Comparison of ENCODE assay signal across 8 cellular contexts in the genomic region with DNA sequence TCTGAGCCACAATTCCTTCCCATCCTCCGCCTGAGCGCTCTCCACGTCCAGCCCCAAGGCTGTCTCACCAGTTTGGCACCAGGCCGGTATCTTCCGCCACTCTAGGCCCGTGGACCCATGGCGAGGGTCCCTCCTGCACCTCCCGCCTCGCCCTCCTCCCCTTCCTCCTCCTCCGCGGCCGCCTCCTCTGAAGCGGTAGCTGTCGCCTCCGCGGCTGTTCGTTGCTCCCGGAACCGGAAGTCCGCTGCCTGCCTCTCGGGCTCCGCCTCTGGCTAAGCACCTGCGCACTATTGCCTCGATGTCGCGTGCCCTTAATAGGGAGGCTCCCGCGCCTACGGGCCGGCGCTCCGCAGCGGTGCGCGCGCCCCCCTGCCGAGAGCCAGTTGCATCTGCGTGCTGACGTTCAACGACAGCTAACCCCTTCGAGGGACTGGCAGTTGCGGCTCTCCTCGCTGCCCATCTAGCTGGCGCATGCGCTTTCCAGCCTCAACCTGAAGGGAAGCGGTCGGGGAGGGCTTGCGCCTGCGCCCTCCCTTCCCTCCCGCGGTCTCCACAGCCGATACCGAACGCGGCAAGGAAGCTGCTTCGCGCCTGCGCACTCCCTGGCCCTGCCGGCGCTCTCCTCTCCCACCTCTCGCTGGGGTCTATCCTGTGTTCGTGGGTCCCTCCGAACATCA. TPM values are rescaled to one million over a fixed set of nuclear protein-coding genes. Genes with fewer than 3 reads are reported as not detected.
A peak's percentile ranks its signal among the peaks of the same experiment; 100 is the strongest.
DNase-seq lines count a peak whose midpoint lies in the region; ATAC-seq and TF ChIP-seq lines count a peak whose summit lies in the region.

A gene with protein sequence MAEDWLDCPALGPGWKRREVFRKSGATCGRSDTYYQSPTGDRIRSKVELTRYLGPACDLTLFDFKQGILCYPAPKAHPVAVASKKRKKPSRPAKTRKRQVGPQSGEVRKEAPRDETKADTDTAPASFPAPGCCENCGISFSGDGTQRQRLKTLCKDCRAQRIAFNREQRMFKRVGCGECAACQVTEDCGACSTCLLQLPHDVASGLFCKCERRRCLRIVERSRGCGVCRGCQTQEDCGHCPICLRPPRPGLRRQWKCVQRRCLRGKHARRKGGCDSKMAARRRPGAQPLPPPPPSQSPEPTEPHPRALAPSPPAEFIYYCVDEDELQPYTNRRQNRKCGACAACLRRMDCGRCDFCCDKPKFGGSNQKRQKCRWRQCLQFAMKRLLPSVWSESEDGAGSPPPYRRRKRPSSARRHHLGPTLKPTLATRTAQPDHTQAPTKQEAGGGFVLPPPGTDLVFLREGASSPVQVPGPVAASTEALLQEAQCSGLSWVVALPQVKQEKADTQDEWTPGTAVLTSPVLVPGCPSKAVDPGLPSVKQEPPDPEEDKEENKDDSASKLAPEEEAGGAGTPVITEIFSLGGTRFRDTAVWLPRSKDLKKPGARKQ (minus strand): TSS at position 229 of the 677 bp plus-strand sequence. CDS start 1,531 bp downstream, outside the sequence.

- peak within 1 kb of the TSS; percentile 88 for H3K4me3 Mint-ChIP-seq in activated T-helper 2 cell treated with anti-CD3 and anti-CD28 coated beads, Interferon-gamma antibody, Interleukin-2, Interleukin-4, amounts not matched to agents 10 μg/mL and 5 μg/mL and 100 μg/mL, durations not matched to agents 14 hours and 24 hours and 36 hours (ENCODE audit: low read depth)
- peak within 1 kb of the TSS; percentile 94 to 99 (median 97) for H3K4me3 Mint-ChIP-seq in naive thymus-derived CD8-positive, alpha-beta T cell

- H3K27ac ChIP-seq in RWPE2 (ENCODE audit: poor library complexity, severe bottlenecking) (peak within 1 kb of the TSS; percentile 85), fibroblast of lung (ENCODE audit: insufficient read depth, low read length) (peak within 1 kb of the TSS; percentile 92)

- H3K36me3 ChIP-seq in RWPE2 (ENCODE audit: low read depth) (peaks cover 62% of the 10 kb centered on the region), fibroblast of lung (ENCODE audit: control insufficient read depth, insufficient read depth, low read length) (peaks cover 35% of the 10 kb centered on the region)

- peaks cover 22% of the 10 kb centered on the region for H3K4me1 ChIP-seq in RWPE2 (ENCODE audit: insufficient read depth, poor library complexity, severe bottlenecking)
- H3K4me1 ChIP-seq in fibroblast of lung (ENCODE audit: control insufficient read depth, extremely low read depth, insufficient read depth, low read length), result peaks cover 6% of the 10 kb centered on the region

- TF ChIP-seq CTCF in RWPE2 (IDR thresholded peaks at IDR 0.05; ENCODE audit: poor library complexity, severe bottlenecking), result no peak
- TF ChIP-seq CTCF in fibroblast of lung (conservative IDR thresholded peaks at IDR 0.05 in 1 of 2, IDR thresholded peaks at IDR 0.05 in 1 of 2; ENCODE audit: low read depth in 1 of 2, low read length in 2 of 2), result peak in 1 of 2 donors; percentile 26

- peak within 1 kb of the TSS; percentile 85 for H3K9ac ChIP-seq in fibroblast of lung (ENCODE audit: insufficient read depth, low read length)

- H3K4me1 Mint-ChIP-seq in activated T-helper 2 cell treated with anti-CD3 and anti-CD28 coated beads, Interferon-gamma antibody, Interleukin-2, Interleukin-4, amounts not matched to agents 10 μg/mL and 5 μg/mL and 100 μg/mL, durations not matched to agents 14 hours and 24 hours and 36 hours (ENCODE audit: low read depth), result peaks cover 34% of the 10 kb centered on the region
- peaks cover 33 to 60% (median 45%) of the 10 kb centered on the region in 4 donors for H3K4me1 Mint-ChIP-seq in naive thymus-derived CD8-positive, alpha-beta T cell

- H3K27me3 Mint-ChIP-seq in activated T-helper 2 cell treated with anti-CD3 and anti-CD28 coated beads, Interferon-gamma antibody, Interleukin-2, Interleukin-4, amounts not matched to agents 10 μg/mL and 5 μg/mL and 100 μg/mL, durations not matched to agents 14 hours and 24 hours and 36 hours (ENCODE audit: low read depth), result no peaks in the 10 kb centered on the region
- no peaks in the 10 kb centered on the region for H3K27me3 Mint-ChIP-seq in naive thymus-derived CD8-positive, alpha-beta T cell

- H3K4me3 ChIP-seq in RWPE2 (ENCODE audit: severe bottlenecking) (peak within 1 kb of the TSS; percentile 97), fibroblast of lung (replicated peaks in 1 of 4; ENCODE audit: control extremely low read depth in 1 of 4, insufficient read depth in 1 of 4, low read depth in 3 of 4, low read length in 4 of 4) (peak within 1 kb of the TSS; percentile 91 to 100 (median 96))

- no peaks in the 10 kb centered on the region for H4K20me1 ChIP-seq in fibroblast of lung (ENCODE audit: control insufficient read depth, extremely low read depth, insufficient read depth, low read length)

- DNase-seq in ELF-1 (ENCODE audit: low read depth, low spot score) (peak; percentile 98), H4 (ENCODE audit: low spot score) (peak; percentile 97), LoVo (ENCODE audit: low spot score) (peak; percentile 96), RWPE2 (ENCODE audit: low spot score) (peak; percentile 95), fibroblast of lung (ENCODE audit: low read depth in 2 of 2) (peak; percentile 99)
- peak; percentile 95 for DNase-seq in activated T-helper 2 cell treated with anti-CD3 and anti-CD28 coated beads, Interferon-gamma antibody, Interleukin-2, Interleukin-4, amounts not matched to agents 10 μg/mL and 5 μg/mL and 100 μg/mL, durations not matched to agents 14 hours and 24 hours and 36 hours (ENCODE audit: low spot score)
- peak; percentile 93 to 99 (median 96) for DNase-seq in naive thymus-derived CD8-positive, alpha-beta T cell
- peak; percentile 93 to 100 (median 98) for DNase-seq in stimulated activated naive CD4-positive, alpha-beta T cell (lab: John Stamatoyannopoulos, UW)

- H3K79me2 ChIP-seq in fibroblast of lung (ENCODE audit: control insufficient read depth, insufficient read depth, low read length), result peaks cover 35% of the 10 kb centered on the region

- peak; percentile 79 for ATAC-seq in RWPE2 (ENCODE audit: low read depth)
- peak; percentile 91 to 93 for ATAC-seq in naive thymus-derived CD8-positive, alpha-beta T cell

- H3K36me3 Mint-ChIP-seq in activated T-helper 2 cell treated with anti-CD3 and anti-CD28 coated beads, Interferon-gamma antibody, Interleukin-2, Interleukin-4, amounts not matched to agents 10 μg/mL and 5 μg/mL and 100 μg/mL, durations not matched to agents 14 hours and 24 hours and 36 hours (ENCODE audit: low read depth), result peaks cover 82% of the 10 kb centered on the region
- H3K36me3 Mint-ChIP-seq in naive thymus-derived CD8-positive, alpha-beta T cell, result peaks cover 0 to 59% (median 23%) of the 10 kb centered on the region in 3 donors

- peak within 1 kb of the TSS; percentile 90 for H3K27ac Mint-ChIP-seq in activated T-helper 2 cell treated with anti-CD3 and anti-CD28 coated beads, Interferon-gamma antibody, Interleukin-2, Interleukin-4, amounts not matched to agents 10 μg/mL and 5 μg/mL and 100 μg/mL, durations not matched to agents 14 hours and 24 hours and 36 hours
- peak within 1 kb of the TSS; percentile 94 to 99 (median 98) for H3K27ac Mint-ChIP-seq in naive thymus-derived CD8-positive, alpha-beta T cell

- peak within 1 kb of the TSS; percentile 67 for H3K4me2 ChIP-seq in fibroblast of lung (ENCODE audit: extremely low read depth, insufficient read depth, low read length)

- POLR2A ChIA-PET in naive thymus-derived CD8-positive, alpha-beta T cell (lab: Charles Lee), result interaction anchor here (0.6 to 3.2 kb wide), 15 partner anchors 8 to 916 kb away, joined by 3 to 29 read pairs (median 6); a partner anchor contains a TSS

- H3K9me3 ChIP-seq in RWPE2 (ENCODE audit: severe bottlenecking) (no peaks in the 10 kb centered on the region), fibroblast of lung (ENCODE audit: control insufficient read depth, insufficient read depth, low read depth, low read length) (no peaks in the 10 kb centered on the region)

- H3K27me3 ChIP-seq in RWPE2 (ENCODE audit: insufficient read depth, poor library complexity, severe bottlenecking), result no peaks in the 10 kb centered on the region
- no peaks in the 10 kb centered on the region for H3K27me3 ChIP-seq in fibroblast of lung (ENCODE audit: control insufficient read depth, insufficient read depth, low read length)

- intact Hi-C loops in activated T-helper 2 cell treated with anti-CD3 and anti-CD28 coated beads, Interferon-gamma antibody, Interleukin-2, Interleukin-4, amounts not matched to agents 10 μg/mL and 5 μg/mL and 100 μg/mL, durations not matched to agents 14 hours and 24 hours and 36 hours (cut with micrococcal nuclease), result loop anchor here (1.0 to 10.0 kb wide), 9 partner anchors 15 to 1747 kb away; a partner anchor contains a TSS

- no peaks in the 10 kb centered on the region for H3K9me3 Mint-ChIP-seq in activated T-helper 2 cell treated with anti-CD3 and anti-CD28 coated beads, Interferon-gamma antibody, Interleukin-2, Interleukin-4, amounts not matched to agents 10 μg/mL and 5 μg/mL and 100 μg/mL, durations not matched to agents 14 hours and 24 hours and 36 hours
- no peaks in the 10 kb centered on the region for H3K9me3 Mint-ChIP-seq in naive thymus-derived CD8-positive, alpha-beta T cell

- H2AFZ ChIP-seq in fibroblast of lung (ENCODE audit: low read length), result peak within 1 kb of the TSS; percentile 94

RNA-seq across cellular contexts. Expression of the gene that starts here (rescaled TPM):
- 28.4 and 36.2 TPM in 2 replicates for total RNA-seq in H4 (2014; rRNA removed; shearing (Covaris generic))
- total RNA-seq in activated T-helper 2 cell treated with anti-CD3 and anti-CD28 coated beads, Interferon-gamma antibody, Interleukin-2, Interleukin-4, amounts not matched to agents 10 μg/mL and 5 μg/mL and 100 μg/mL, durations not matched to agents 14 hours and 24 hours and 36 hours, result 78.4 and 79.7 TPM in 2 replicates
- 44.9 and 53.3 TPM in 2 replicates for total RNA-seq in fibroblast of lung
- polyA plus RNA-seq in fibroblast of lung, result 31.1 and 36.2 TPM in 2 replicates
- 25.4 and 30.8 TPM in 2 replicates for polyA plus RNA-seq in fibroblast of lung (2012)
- 49.2 and 49.6 TPM in 2 replicates for polyA minus RNA-seq in fibroblast of lung (ENCODE audit: low replicate concordance)
- total RNA-seq in naive thymus-derived CD8-positive, alpha-beta T cell, result 100 to 1,000 TPM; 121 to 123 TPM
- polyA plus RNA-seq in naive thymus-derived CD8-positive, alpha-beta T cell, result 10 to 100 TPM; 22.5 to 39.9 (median 25.2) TPM

Comparison
In these comparisons a context has a peak if more than half of its experiments do, and no peak if none do; other contexts are left out.
1. Peak in every context shown above with its lines: DNase-seq, ATAC-seq, H3K4me3 ChIP-seq and H3K27ac ChIP-seq.